ENCODE assay signal across 9 cellular contexts in genomic region chr1:63523738-63524137, GRCh38. TPM values are rescaled to one million over a fixed set of nuclear protein-coding genes. Genes with fewer than 3 reads are reported as not detected.
A peak's percentile ranks its signal among the peaks of the same experiment; 100 is the strongest.
DNase-seq lines count a peak whose midpoint lies in the region; ATAC-seq, FAIRE-seq and TF ChIP-seq lines count a peak whose summit lies in the region.
"Had no signal": no experiment of that assay in that cellular context is flagged by ENCODE, and none has a peak within 500 bp of the region (broad histone marks: within the 10 kb centered on the region; RNA-seq: fewer than 3 reads in every experiment).

No MANE protein-coding gene starts in this region.

- no peaks in the 10 kb centered on the region for H4K20me1 ChIP-seq in HepG2 (ENCODE audit: insufficient read depth, low read length)

- no peak for TF ChIP-seq RAD21 in HepG2 (CRISPR knock-in tag; IDR thresholded peaks at IDR 0.05)

- H3K4me2 ChIP-seq in HepG2 (ENCODE audit: low read depth, low read length), result peak overlapping the region; percentile 74

- in situ Hi-C loops in brain microvascular endothelial cell (cut with HindIII; ENCODE audit: low pct_ligation_motif_present, low sequenced_read_pairs) (no loop called here), HepG2 (cut with HindIII; ENCODE audit: extremely low pct_ligation_motif_present, low pct_unique_long_range_greater_than_20kb) (no loop called here)

- H3K79me2 ChIP-seq in HepG2 (ENCODE audit: insufficient read depth, low read length), result peaks cover 22% of the 10 kb centered on the region

- intact Hi-C loops in HepG2 (cut with micrococcal nuclease; ENCODE audit: unreplicated experiment), result no loop called here
- intact Hi-C loops in thyroid gland (cut with DNase I), result no loop called here

- peak overlapping the region; percentile 100 for H2AFZ ChIP-seq in HepG2 (ENCODE audit: low read length)

- TF ChIP-seq EP300 in HepG2 (IDR thresholded peaks at IDR 0.05; ENCODE audit: low read depth in 2 of 2, low read length in 2 of 2) (no peak), HepG2 (CRISPR knock-in tag; IDR thresholded peaks at IDR 0.05; ENCODE audit: borderline replicate concordance) (no peak)

- peak; percentile 52 for DNase-seq in DMS 273 (lab: John Stamatoyannopoulos, UW; ENCODE audit: unreplicated experiment)
- no peak for DNase-seq in DMS 273 treated with DMSO at 0.1 percent for 48 hours (lab: John Stamatoyannopoulos, UW)
- no peak for DNase-seq in Jurkat, Clone E6-1 (ENCODE audit: low read depth, low spot score)
- no peak for DNase-seq in brain microvascular endothelial cell
- no peak for DNase-seq in HepG2 (ENCODE audit: low spot score)
- no peak for DNase-seq in thyroid gland
- DNase-seq in KG1 (lab: John Stamatoyannopoulos, UW), result no peak

- no peak for FAIRE-seq in HepG2 (lab: Jason Lieb, UNC)
- FAIRE-seq: A204.1 had no signal

- H3K9ac ChIP-seq in HepG2 (ENCODE audit: insufficient read depth, low read depth, low read length), result peak overlapping the region; percentile 78

- H3K4me1 ChIP-seq in HepG2 (ENCODE audit: insufficient read depth, low read length) (peaks cover 23% of the 10 kb centered on the region), thyroid gland (peaks cover 7 to 14% of the 10 kb centered on the region in 2 donors)

- no peaks in the 10 kb centered on the region for H3K9me3 ChIP-seq in HepG2 (ENCODE audit: low read length)
- H3K9me3 ChIP-seq in thyroid gland, result no peaks in the 10 kb centered on the region

- BruUV-seq in HepG2 (replicated peaks; lab: Mats Ljungman, UMichigan), result TSS peak; percentile 65

- TF ChIP-seq CTCF in brain microvascular endothelial cell (IDR thresholded peaks at IDR 0.05; ENCODE audit: low read depth, low read length, missing control alignments), result no peak
- no peak for TF ChIP-seq CTCF in HepG2 (CRISPR knock-in tag; IDR thresholded peaks at IDR 0.05)
- no peak for TF ChIP-seq CTCF in thyroid gland (IDR thresholded peaks at IDR 0.05)

- WGBS in HepG2 (ENCODE audit: low lambda C conversion rate), result under 1% methylated on average over 11 of the region's 11 CpGs
- 1% methylated on average over 11 of the region's 11 CpGs for WGBS in thyroid gland, 2 donors

- ATAC-seq in GM21529 (IDR thresholded peaks at IDR 0.05; ENCODE audit: unreplicated experiment) (peak; percentile 19), HepG2 (peak; percentile 46)

- H3K4me3 ChIP-seq in Jurkat, Clone E6-1 (ENCODE audit: low read length), result peak overlapping the region; percentile 95
- H3K4me3 ChIP-seq in brain microvascular endothelial cell (ENCODE audit: low read depth, low read length) (peak overlapping the region; percentile 71), HepG2 (replicated peaks in 1 of 3; ENCODE audit: insufficient read depth in 1 of 3, low read depth in 2 of 3, low read length in 3 of 3) (peak overlapping the region; percentile 74 to 85 (median 78)), thyroid gland (replicated peaks in 1 of 3) (peak overlapping the region; percentile 31 to 80 (median 55))

- CTCF ChIA-PET in HepG2 (lab: Yijun Ruan, JAX; ENCODE audit: low intra/inter-chr PET ratio, low total read pairs), result no interaction called here

- H3K27ac ChIP-seq in brain microvascular endothelial cell (peak overlapping the region; percentile 86), HepG2 (ENCODE audit: extremely low read length, insufficient read depth, low read length) (peak overlapping the region; percentile 88), thyroid gland (peak overlapping the region; percentile 69 to 94 (median 93))

- no peak for TF ChIP-seq POLR2A in HepG2 (IDR thresholded peaks at IDR 0.05; ENCODE audit: insufficient read depth in 1 of 2, low read depth in 2 of 2, low read length in 2 of 2)
- no peak for TF ChIP-seq POLR2A in thyroid gland (IDR thresholded peaks at IDR 0.05)

- H3K27me3 ChIP-seq in brain microvascular endothelial cell (replicated peaks) (no peaks in the 10 kb centered on the region), HepG2 (ENCODE audit: control insufficient read depth in 1 of 2, insufficient read depth in 2 of 2, low read length in 2 of 2) (peaks cover 0 to 4% of the 10 kb centered on the region in 2 experiments; a peak in 1 of 5 replicates), thyroid gland (no peaks in the 10 kb centered on the region)

- POLR2A ChIA-PET in HepG2 (lab: Yijun Ruan, JAX), result no interaction called here

- no peaks in the 10 kb centered on the region for H3K36me3 ChIP-seq in brain microvascular endothelial cell (replicated peaks)
- no peaks in the 10 kb centered on the region for H3K36me3 ChIP-seq in HepG2 (replicated peaks in 1 of 2; ENCODE audit: control insufficient read depth in 1 of 2, insufficient read depth in 2 of 2, low read length in 2 of 2)
- H3K36me3 ChIP-seq in thyroid gland, result peaks cover 0 to 4% of the 10 kb centered on the region in 2 donors

TF ChIP-seq in HepG2, 621 proteins besides CTCF, POLR2A, EP300 and RAD21:
- TF ChIP-seq ZKSCAN5 (CRISPR knock-in tag; IDR thresholded peaks at IDR 0.05) (0 out of 2 replicates have a peak, but pooled peaks have one; percentile 2), PRMT3 (CRISPR knock-in tag; IDR thresholded peaks at IDR 0.05; ENCODE audit: borderline replicate concordance, low read depth) (0 out of 2 replicates have a peak, but pooled peaks have one; percentile 11), EZH2 (conservative IDR thresholded peaks at IDR 0.05; ENCODE audit: low read depth, low read length) (no peak)
- TF ChIP-seq, protein P1, sequence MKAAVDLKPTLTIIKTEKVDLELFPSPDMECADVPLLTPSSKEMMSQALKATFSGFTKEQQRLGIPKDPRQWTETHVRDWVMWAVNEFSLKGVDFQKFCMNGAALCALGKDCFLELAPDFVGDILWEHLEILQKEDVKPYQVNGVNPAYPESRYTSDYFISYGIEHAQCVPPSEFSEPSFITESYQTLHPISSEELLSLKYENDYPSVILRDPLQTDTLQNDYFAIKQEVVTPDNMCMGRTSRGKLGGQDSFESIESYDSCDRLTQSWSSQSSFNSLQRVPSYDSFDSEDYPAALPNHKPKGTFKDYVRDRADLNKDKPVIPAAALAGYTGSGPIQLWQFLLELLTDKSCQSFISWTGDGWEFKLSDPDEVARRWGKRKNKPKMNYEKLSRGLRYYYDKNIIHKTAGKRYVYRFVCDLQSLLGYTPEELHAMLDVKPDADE (CRISPR knock-in tag; IDR thresholded peaks at IDR 0.05), result no peak

RNA-seq across cellular contexts. Expression of gene EFCAB7, which starts 0.4 kb away (rescaled TPM):
- polyA plus RNA-seq in Jurkat, Clone E6-1 (2012; ENCODE audit: insufficient read depth, insufficient read length), result 10.0 TPM
- total RNA-seq in HepG2 (2016; rRNA removed; fragmentation: Illumina TruSeq; extraction: Trizol), result 5.4 and 7.6 TPM in 2 replicates
- total RNA-seq in HepG2 (2016; cell fraction: cytosol; rRNA removed; fragmentation: Illumina TruSeq; extraction: Trizol; ENCODE audit: low read depth), result 1.6 TPM in 2 replicates
- total RNA-seq in HepG2 (2016; cell fraction: insoluble cytoplasmic fraction; rRNA removed; fragmentation: Illumina TruSeq; extraction: Trizol), result 5.7 and 5.8 TPM in 2 replicates
- 2.0 and 2.2 TPM in 2 replicates for total RNA-seq in HepG2 (2016; cell fraction: membrane; rRNA removed; fragmentation: Illumina TruSeq; extraction: Trizol)
- 8.2 and 9.5 TPM in 2 replicates for total RNA-seq in HepG2 (2016; cell fraction: nucleus; rRNA removed; fragmentation: Illumina TruSeq; extraction: Trizol)
- 1.5 and 1.7 TPM in 2 replicates for polyA plus RNA-seq in HepG2 (2011; rRNA removed)
- 0.44 and 1.1 TPM in 2 replicates for polyA plus RNA-seq in HepG2 (2011; cell fraction: cytosol; rRNA removed)
- polyA plus RNA-seq in HepG2 (2011; cell fraction: nucleus; rRNA removed), result 1.2 and 2.0 TPM in 2 replicates
- polyA plus RNA-seq in HepG2 (2012), result 1.6 and 3.2 TPM in 2 replicates
- polyA plus RNA-seq in HepG2 (2016; cell fraction: cytosol; fragmentation: Illumina TruSeq; extraction: Trizol; ENCODE audit: low read depth), result 0.26 and 0.45 TPM in 2 replicates
- polyA plus RNA-seq in HepG2 (2016; cell fraction: insoluble cytoplasmic fraction; fragmentation: Illumina TruSeq; extraction: Trizol; ENCODE audit: low read depth), result 5.3 and 7.3 TPM in 2 replicates
- 0.61 and 0.64 TPM in 2 replicates for polyA plus RNA-seq in HepG2 (2016; cell fraction: membrane; fragmentation: Illumina TruSeq; extraction: Trizol; ENCODE audit: low read depth)
- polyA plus RNA-seq in HepG2 (2016; cell fraction: nucleus; fragmentation: Illumina TruSeq; extraction: Trizol; ENCODE audit: insufficient read depth, low read depth), result 8.0 and 9.1 TPM in 2 replicates
- 0.44 and 1.8 TPM in 2 replicates for polyA minus RNA-seq in HepG2 (2011; rRNA and poly(A)+ RNA removed; ENCODE audit: low replicate concordance)
- polyA minus RNA-seq in HepG2 (2011; cell fraction: cytosol; rRNA and poly(A)+ RNA removed), result 0.79 and 1.5 TPM in 2 replicates
- polyA minus RNA-seq in HepG2 (2011; cell fraction: nucleus; rRNA and poly(A)+ RNA removed), result 4.7 and 7.9 TPM in 2 replicates
- total RNA-seq in thyroid gland, result 10 to 100 TPM in 2 of 4 donors, 1 to 10 TPM in 2; 8.3 to 11.7 (median 10.0) TPM

RNA-seq across cellular contexts. Expression of gene ITGB3BP, which starts 0.7 kb away (rescaled TPM):
- 84.3 TPM for polyA plus RNA-seq in Jurkat, Clone E6-1 (2012; ENCODE audit: insufficient read depth, insufficient read length)
- total RNA-seq in HepG2 (2016; rRNA removed; fragmentation: Illumina TruSeq; extraction: Trizol) (46.5 and 66.3 TPM in 2 replicates), thyroid gland (10 to 100 TPM; 15.0 to 19.6 (median 19.5) TPM)
- 13.7 and 15.5 TPM in 2 replicates for total RNA-seq in HepG2 (2016; cell fraction: cytosol; rRNA removed; fragmentation: Illumina TruSeq; extraction: Trizol; ENCODE audit: low read depth)
- total RNA-seq in HepG2 (2016; cell fraction: insoluble cytoplasmic fraction; rRNA removed; fragmentation: Illumina TruSeq; extraction: Trizol), result 46.1 and 68.7 TPM in 2 replicates
- total RNA-seq in HepG2 (2016; cell fraction: membrane; rRNA removed; fragmentation: Illumina TruSeq; extraction: Trizol), result 21.5 and 26.0 TPM in 2 replicates
- 48.5 and 48.7 TPM in 2 replicates for total RNA-seq in HepG2 (2016; cell fraction: nucleus; rRNA removed; fragmentation: Illumina TruSeq; extraction: Trizol)
- 13.6 and 19.0 TPM in 2 replicates for polyA plus RNA-seq in HepG2 (2011; rRNA removed)
- 4.5 and 6.6 TPM in 2 replicates for polyA plus RNA-seq in HepG2 (2011; cell fraction: cytosol; rRNA removed)
- polyA plus RNA-seq in HepG2 (2011; cell fraction: nucleus; rRNA removed), result 7.7 and 8.5 TPM in 2 replicates
- polyA plus RNA-seq in HepG2 (2012), result 16.5 and 28.3 TPM in 2 replicates
- 11.4 and 12.1 TPM in 2 replicates for polyA plus RNA-seq in HepG2 (2016; cell fraction: cytosol; fragmentation: Illumina TruSeq; extraction: Trizol; ENCODE audit: low read depth)
- 49.2 and 53.3 TPM in 2 replicates for polyA plus RNA-seq in HepG2 (2016; cell fraction: insoluble cytoplasmic fraction; fragmentation: Illumina TruSeq; extraction: Trizol; ENCODE audit: low read depth)
- 18.0 and 19.2 TPM in 2 replicates for polyA plus RNA-seq in HepG2 (2016; cell fraction: membrane; fragmentation: Illumina TruSeq; extraction: Trizol; ENCODE audit: low read depth)
- polyA plus RNA-seq in HepG2 (2016; cell fraction: nucleus; fragmentation: Illumina TruSeq; extraction: Trizol; ENCODE audit: insufficient read depth, low read depth), result 40.4 and 43.6 TPM in 2 replicates
- polyA minus RNA-seq in HepG2 (2011; rRNA and poly(A)+ RNA removed; ENCODE audit: low replicate concordance), result 3.5 and 10.2 TPM in 2 replicates
- polyA minus RNA-seq in HepG2 (2011; cell fraction: cytosol; rRNA and poly(A)+ RNA removed), result 1.8 and 4.3 TPM in 2 replicates
- 42.3 and 45.4 TPM in 2 replicates for polyA minus RNA-seq in HepG2 (2011; cell fraction: nucleus; rRNA and poly(A)+ RNA removed)
